ENCODE assay signal across 17 cellular contexts in genomic region chr2:3174626-3175567, GRCh38.
DNase-seq lines count a peak whose midpoint lies in the region; TF ChIP-seq lines count a peak whose summit lies in the region.
"Had no signal": no experiment of that assay in that cellular context is flagged by ENCODE, and none has a peak within 500 bp of the region (broad histone marks: within the 10 kb centered on the region; RNA-seq: fewer than 3 reads in every experiment).

No MANE protein-coding gene starts in this region.

- H3K27ac Mint-ChIP-seq in chondrocyte (ENCODE audit: unreplicated experiment) = no peak overlapping the region
- H3K27ac Mint-ChIP-seq: CD4-positive, alpha-beta memory T cell; HFFc6 had no signal

- H3K27me3 ChIP-seq in BLaER1 (no peaks in the 10 kb centered on the region), spleen (replicated peaks in 1 of 7) (no peaks in the 10 kb centered on the region)

- H3K9me3 ChIP-seq in BLaER1 (no peaks in the 10 kb centered on the region), spleen (no peaks in the 10 kb centered on the region)

- H3K36me3 Mint-ChIP-seq in chondrocyte (ENCODE audit: low read depth) = peaks cover 8% of the 10 kb centered on the region

- no peak for TF ChIP-seq POLR2A in spleen (IDR thresholded peaks at IDR 0.05)

- WGBS in spleen, 5 donors = 90 to 95% (median 93%) methylated on average over 8 to 26 of the region's 26 CpGs

- H4K20me1 ChIP-seq in BLaER1 = peaks cover 3% of the 10 kb centered on the region; the same call in 1 of the 2 replicates

- no peaks in the 10 kb centered on the region for H3K4me1 Mint-ChIP-seq in chondrocyte (ENCODE audit: low read depth)
- H3K4me1 Mint-ChIP-seq: CD4-positive, alpha-beta memory T cell had no signal

- H3K4me3 ChIP-seq in BLaER1 = no peak overlapping the region
- H3K4me3 ChIP-seq in spleen = no peak overlapping the region
- H3K4me3 ChIP-seq: GM12878 had no signal

- no peaks in the 10 kb centered on the region for H3K9me3 Mint-ChIP-seq in chondrocyte (ENCODE audit: low read depth)
- H3K9me3 Mint-ChIP-seq: CD4-positive, alpha-beta memory T cell; HFFc6 had no signal

- TF ChIP-seq CTCF in spleen (IDR thresholded peaks at IDR 0.05 in 8 of 11, conservative IDR thresholded peaks at IDR 0.05 in 3 of 11) (no peak), chondrocyte (IDR thresholded peaks at IDR 0.05) (no peak)

- intact Hi-C loops in spleen (cut with DNase I; ENCODE audit: low total_unique reads) = no loop called here

- no peak overlapping the region for H3K27ac ChIP-seq in BLaER1
- no peak overlapping the region for H3K27ac ChIP-seq in spleen
- H3K27ac ChIP-seq: C4-2B had no signal

- no peak overlapping the region for H3K9ac ChIP-seq in BLaER1

- H3K4me3 Mint-ChIP-seq in chondrocyte (ENCODE audit: unreplicated experiment) = no peak overlapping the region
- H3K4me3 Mint-ChIP-seq: CD4-positive, alpha-beta memory T cell; HFFc6 had no signal

- H3K4me2 ChIP-seq in BLaER1 = peak overlapping the region; percentile 73

- H3K36me3 ChIP-seq in BLaER1 = peaks cover 48% of the 10 kb centered on the region
- H3K36me3 ChIP-seq in spleen = peaks cover 0 to 87% (median 27%) of the 10 kb centered on the region in 6 donors

- H3K4me1 ChIP-seq in BLaER1 = peaks cover 68% of the 10 kb centered on the region
- H3K4me1 ChIP-seq in spleen = no peaks in the 10 kb centered on the region

- peak; percentile 47 for DNase-seq in activated effector memory CD4-positive, alpha-beta T cell treated with anti-CD3 and anti-CD28 coated beads, Interleukin-2, amount 50 U/mL, for 16 hours
- no peak for DNase-seq in activated effector memory CD4-positive, alpha-beta T cell treated with Interleukin-2 at 50 U/mL for 16 hours
- DNase-seq in mesenteric fat pad (ENCODE audit: low spot score) (peak; percentile 74), spleen (peak; percentile 74), chondrocyte (ENCODE audit: low spot score) (no peak), GM19240 (ENCODE audit: insufficient read length, low spot score) (no peak), T-helper 9 cell (no peak)
- DNase-seq: 8988T; AML-193; CD4-positive, alpha-beta memory T cell; DMS79; GOT3; HCEC 1CT; HFFc6 had no signal

- H3K27me3 Mint-ChIP-seq in chondrocyte (ENCODE audit: low read depth) = no peaks in the 10 kb centered on the region
- H3K27me3 Mint-ChIP-seq: CD4-positive, alpha-beta memory T cell had no signal

Comparison
In these comparisons a context has a peak if more than half of its experiments do, and no peak if none do; other contexts are left out.
1. DNase-seq: peak in activated effector memory CD4-positive, alpha-beta T cell treated with anti-CD3 and anti-CD28 coated beads, Interleukin-2, amount 50 U/mL, for 16 hours (single experiment), mesenteric fat pad (single experiment) and spleen (single experiment); none in activated effector memory CD4-positive, alpha-beta T cell treated with Interleukin-2 at 50 U/mL for 16 hours (single experiment), chondrocyte (single experiment), GM19240 (single experiment) and T-helper 9 cell (single experiment).